ENCODE assay signal across 8 cellular contexts in genomic region chr3:44478055-44478468, GRCh38. TPM values are rescaled to one million over a fixed set of nuclear protein-coding genes. Genes with fewer than 3 reads are reported as not detected.
A peak's percentile ranks its signal among the peaks of the same experiment; 100 is the strongest.
DNase-seq lines count a peak whose midpoint lies in the region; ATAC-seq and TF ChIP-seq lines count a peak whose summit lies in the region.

No MANE protein-coding gene starts in this region.

- peak overlapping the region in 9 of 10 donors; percentile 62 to 88 (median 78) for H3K4me3 ChIP-seq in heart right ventricle
- H3K4me3 ChIP-seq in adipocyte (ENCODE audit: low read length): peak overlapping the region; percentile 95
- peak overlapping the region; percentile 66 to 77 (median 70) for H3K4me3 ChIP-seq in right lobe of liver
- peak overlapping the region; percentile 25 to 77 for H3K4me3 ChIP-seq in uterus

- intact Hi-C loops in heart right ventricle (cut with DNase I): loop anchor here in 4 of 10 donors (5.0 to 10.0 kb wide), 3 partner anchors 36 to 156 kb away; no protein-coding TSS in a partner anchor
- intact Hi-C loops in Right ventricle myocardium inferior (cut with DNase I): loop anchor here (2.0 to 5.0 kb wide), 2 partner anchors 39 to 156 kb away; no protein-coding TSS in a partner anchor
- intact Hi-C loops in right lobe of liver (cut with DNase I): no loop called here
- intact Hi-C loops in uterus (cut with DNase I; ENCODE audit: low total_unique reads): no loop called here

- ATAC-seq in heart right ventricle (peak in 4 of 8 donors; percentile 10 to 29 (median 16)), Right ventricle myocardium inferior (no peak), right lobe of liver (peak in 1 of 4 donors; percentile 19), GM19463 (IDR thresholded peaks at IDR 0.05; ENCODE audit: unreplicated experiment) (no peak)

- no peak for TF ChIP-seq CTCF in heart right ventricle (IDR thresholded peaks at IDR 0.05)
- TF ChIP-seq CTCF in right lobe of liver (IDR thresholded peaks at IDR 0.05): no peak
- no peak for TF ChIP-seq CTCF in uterus (IDR thresholded peaks at IDR 0.05)

- DNase-seq in heart right ventricle (no peak), Right ventricle myocardium inferior (ENCODE audit: missing footprints) (no peak), adipocyte (ENCODE audit: low read depth) (no peak), right lobe of liver (no peak), uterus (no peak), amygdala (lab: John Stamatoyannopoulos, UW) (no peak), DMS53 treated with DMSO at 0.1 percent for 48 hours (lab: John Stamatoyannopoulos, UW; ENCODE audit: unreplicated experiment) (no peak)

- H3K27me3 ChIP-seq in heart right ventricle: no peaks in the 10 kb centered on the region
- no peaks in the 10 kb centered on the region for H3K27me3 ChIP-seq in adipocyte (replicated peaks; ENCODE audit: control insufficient read depth, insufficient read depth, low read length)
- H3K27me3 ChIP-seq in right lobe of liver: no peaks in the 10 kb centered on the region
- no peaks in the 10 kb centered on the region for H3K27me3 ChIP-seq in uterus

- peaks cover 0 to 37% (median 16%) of the 10 kb centered on the region in 9 donors for H3K4me1 ChIP-seq in heart right ventricle
- peaks cover 8% of the 10 kb centered on the region for H3K4me1 ChIP-seq in adipocyte (ENCODE audit: control insufficient read depth, insufficient read depth, low read length)
- peaks cover 0 to 7% (median 2%) of the 10 kb centered on the region in 4 donors for H3K4me1 ChIP-seq in right lobe of liver
- no peaks in the 10 kb centered on the region for H3K4me1 ChIP-seq in uterus

- 57 to 65% methylated on average over 4 of the region's 4 CpGs for WGBS in heart right ventricle, 2 donors
- WGBS in right lobe of liver (ENCODE audit: insufficient coverage, low coverage, low lambda C conversion rate, missing lambda C conversion rate): 63% methylated on average over 2 of the region's 4 CpGs

- H3K9ac ChIP-seq in adipocyte (ENCODE audit: low read length): peak overlapping the region; percentile 91

- no peaks in the 10 kb centered on the region for H3K36me3 ChIP-seq in heart right ventricle
- no peaks in the 10 kb centered on the region for H3K36me3 ChIP-seq in adipocyte (ENCODE audit: control insufficient read depth, insufficient read depth, low read length, severe bottlenecking)
- H3K36me3 ChIP-seq in right lobe of liver: no peaks in the 10 kb centered on the region
- H3K36me3 ChIP-seq in uterus: no peaks in the 10 kb centered on the region

- no peaks in the 10 kb centered on the region for H3K9me3 ChIP-seq in heart right ventricle
- H3K9me3 ChIP-seq in adipocyte (ENCODE audit: control insufficient read depth, low read length): no peaks in the 10 kb centered on the region
- H3K9me3 ChIP-seq in right lobe of liver: no peaks in the 10 kb centered on the region
- no peaks in the 10 kb centered on the region for H3K9me3 ChIP-seq in uterus

- H3K27ac ChIP-seq in heart right ventricle (peak overlapping the region in 4 of 10 donors; percentile 78 to 87 (median 78)), right lobe of liver (no peak overlapping the region), uterus (no peak overlapping the region)

- TF ChIP-seq POLR2A in right lobe of liver (IDR thresholded peaks at IDR 0.05) (no peak), uterus (IDR thresholded peaks at IDR 0.05) (no peak)

RNA-seq across cellular contexts. Expression of gene ZNF445, which starts 0.6 kb away (rescaled TPM):
- 10 to 100 TPM; 11.3 to 18.6 (median 15.7) TPM for total RNA-seq in heart right ventricle
- polyA plus RNA-seq in heart right ventricle: 1 to 10 TPM; 1.6 to 5.6 TPM
- total RNA-seq in Right ventricle myocardium inferior: 12.7 TPM
- 10 to 100 TPM in 1 of 6 experiments, 1 to 10 TPM in 5; 3.2 to 10.1 (median 8.9) TPM for total RNA-seq in right lobe of liver
- 10 to 100 TPM in 2 of 4 donors, 1 to 10 TPM in 2; 5.3 to 35.6 (median 19.8) TPM for total RNA-seq in uterus
